24 cellular contexts compared by ENCODE assay signal in genomic region chr6:123105561-123105960, GRCh38.
"Had no signal": no experiment of that assay in that cellular context is flagged by ENCODE, and none has a peak within 500 bp of the region (broad histone marks: within the 10 kb centered on the region; RNA-seq: fewer than 3 reads in every experiment).

No MANE protein-coding gene starts in this region.

- H3K27ac ChIP-seq: body of pancreas, esophagus muscularis mucosa, hepatocyte, neutrophil, testis, transverse colon had no signal

- H3K9me3 ChIP-seq: body of pancreas, esophagus muscularis mucosa, neutrophil, testis, transverse colon had no signal

- H3K4me3 ChIP-seq: body of pancreas, esophagus muscularis mucosa, hepatocyte, testis, transverse colon had no signal

- H3K4me1 ChIP-seq: body of pancreas, esophagus muscularis mucosa, testis, transverse colon had no signal

- ATAC-seq: activated CD8-positive, alpha-beta T cell treated with anti-CD3 and anti-CD28 coated beads for 36 hours; body of pancreas; left colon; sciatic nerve had no signal

- DNase-seq: activated B cell treated with CpG ODN at 0.5 μM for 24 hours; activated CD4-positive, alpha-beta T cell treated with anti-CD3 and anti-CD28 coated beads, Interleukin-2, amount 50 U/mL, for 1 hour; activated CD8-positive, alpha-beta T cell treated with anti-CD3 and anti-CD28 coated beads for 36 hours; activated T-cell treated with anti-CD3 and anti-CD28 coated beads, Interleukin-2, amount 50 U/mL, for 48 hours; anterior cingulate cortex; body of pancreas; central memory CD4-positive, alpha-beta T cell; dermis blood vessel endothelial cell; effector CD4-positive, alpha-beta T cell; glutamatergic neuron; kidney; left colon; naive B cell; nephron progenitor cell; retina; stimulated activated CD4-positive, alpha-beta T cell treated with anti-CD3 and anti-CD28 coated beads, Interleukin-2, amount 100 ng/mL, for 48 hours; stimulated activated naive CD4-positive, alpha-beta T cell treated with Interleukin-2 at 50 U/mL for 16 hours; T-helper 1 cell; testis; transverse colon had no signal

- H2AFZ ChIP-seq: hepatocyte had no signal

- H3K27me3 ChIP-seq: body of pancreas, esophagus muscularis mucosa, neutrophil, testis, transverse colon had no signal

- H3K4me2 ChIP-seq: hepatocyte had no signal

- H3K36me3 ChIP-seq: esophagus muscularis mucosa, neutrophil, transverse colon had no signal

- H3K79me2 ChIP-seq: hepatocyte had no signal
